In genomic region chr10:42637648-42638052, GRCh38 we compare ENCODE assay signal across 8 cellular contexts. TPM values are rescaled to one million over a fixed set of nuclear protein-coding genes. Genes with fewer than 3 reads are reported as not detected.
A peak's percentile ranks its signal among the peaks of the same experiment; 100 is the strongest.
DNase-seq lines count a peak whose midpoint lies in the region; ATAC-seq and TF ChIP-seq lines count a peak whose summit lies in the region.

No MANE protein-coding gene starts in this region.

- TF ChIP-seq CTCF in LNCaP clone FGC (IDR thresholded peaks at IDR 0.05; ENCODE audit: control insufficient read depth, extremely low read depth, insufficient read depth) (no peak), dorsolateral prefrontal cortex (IDR thresholded peaks at IDR 0.05 in 54 of 56, conservative IDR thresholded peaks at IDR 0.05 in 2 of 56; ENCODE audit: low read depth in 1 of 56, partially characterized antibody in 56 of 56) (no peak), nephron progenitor cell (IDR thresholded peaks at IDR 0.05) (no peak)

- no peaks in the 10 kb centered on the region for H3K9me3 ChIP-seq in BLaER1

- H3K9me3 Mint-ChIP-seq in nephron progenitor cell = no peaks in the 10 kb centered on the region

- ATAC-seq in GM18870 (IDR thresholded peaks at IDR 0.05; ENCODE audit: unreplicated experiment) (no peak), GM21367 (IDR thresholded peaks at IDR 0.05; ENCODE audit: unreplicated experiment) (no peak), left colon (no peak)

- peak overlapping the region; percentile 74 for H3K4me3 ChIP-seq in BLaER1
- peak overlapping the region; percentile 69 for H3K4me3 ChIP-seq in LNCaP clone FGC (ENCODE audit: low read depth, low read length)
- H3K4me3 ChIP-seq in dorsolateral prefrontal cortex = peak overlapping the region; percentile 54 to 99 (median 85)

- DNase-seq in LNCaP clone FGC (ENCODE audit: low read depth) = no peak
- DNase-seq in dorsolateral prefrontal cortex = no peak
- no peak for DNase-seq in nephron progenitor cell
- no peak for DNase-seq in left colon
- DNase-seq in DMS153 treated with DMSO at 0.1 percent for 48 hours (lab: John Stamatoyannopoulos, UW; ENCODE audit: unreplicated experiment) = no peak

- H3K36me3 ChIP-seq in BLaER1 = peaks cover 30% of the 10 kb centered on the region

- peaks cover 34% of the 10 kb centered on the region for H3K4me1 Mint-ChIP-seq in nephron progenitor cell

- H3K27me3 ChIP-seq in BLaER1 (no peaks in the 10 kb centered on the region), dorsolateral prefrontal cortex (no peaks in the 10 kb centered on the region)

- peaks cover 35% of the 10 kb centered on the region for H3K36me3 Mint-ChIP-seq in nephron progenitor cell (ENCODE audit: low read depth)

- H3K4me2 ChIP-seq in BLaER1 = peak overlapping the region; percentile 84

- H3K27ac ChIP-seq in BLaER1 = peak overlapping the region; percentile 90
- H3K27ac ChIP-seq in dorsolateral prefrontal cortex = peak overlapping the region in 56 of 59 donors; percentile 15 to 97 (median 89)

- no peaks in the 10 kb centered on the region for H4K20me1 ChIP-seq in BLaER1

- peaks cover 17% of the 10 kb centered on the region for H3K27me3 Mint-ChIP-seq in nephron progenitor cell (ENCODE audit: low read depth, poor library complexity)

- peaks cover 23% of the 10 kb centered on the region for H3K4me1 ChIP-seq in BLaER1

- peak overlapping the region; percentile 73 for H3K27ac Mint-ChIP-seq in nephron progenitor cell

- H3K4me3 Mint-ChIP-seq in nephron progenitor cell = peak overlapping the region; percentile 89

- intact Hi-C loops in dorsolateral prefrontal cortex (cut with DNase I) (loop anchor here (2.0 kb wide), 1 partner anchor 85 kb away; no protein-coding TSS in a partner anchor), left colon (cut with DNase I, micrococcal nuclease) (no loop called here)

- peak overlapping the region; percentile 87 for H3K9ac ChIP-seq in BLaER1

RNA-seq across cellular contexts. Expression of gene ZNF33B, which starts 0.7 kb away (rescaled TPM):
- total RNA-seq in dorsolateral prefrontal cortex (10 to 100 TPM; 11.0 to 35.5 (median 21.0) TPM), left colon (10 to 100 TPM; 26.0 to 31.0 TPM)

Comparison
In these comparisons a context has a peak if more than half of its experiments do, and no peak if none do; other contexts are left out.
1. intact Hi-C loops: an anchor here in dorsolateral prefrontal cortex (2.0 kb wide); none called in left colon.